Comparison of ENCODE assay signal across 8 cellular contexts in the genomic region with DNA sequence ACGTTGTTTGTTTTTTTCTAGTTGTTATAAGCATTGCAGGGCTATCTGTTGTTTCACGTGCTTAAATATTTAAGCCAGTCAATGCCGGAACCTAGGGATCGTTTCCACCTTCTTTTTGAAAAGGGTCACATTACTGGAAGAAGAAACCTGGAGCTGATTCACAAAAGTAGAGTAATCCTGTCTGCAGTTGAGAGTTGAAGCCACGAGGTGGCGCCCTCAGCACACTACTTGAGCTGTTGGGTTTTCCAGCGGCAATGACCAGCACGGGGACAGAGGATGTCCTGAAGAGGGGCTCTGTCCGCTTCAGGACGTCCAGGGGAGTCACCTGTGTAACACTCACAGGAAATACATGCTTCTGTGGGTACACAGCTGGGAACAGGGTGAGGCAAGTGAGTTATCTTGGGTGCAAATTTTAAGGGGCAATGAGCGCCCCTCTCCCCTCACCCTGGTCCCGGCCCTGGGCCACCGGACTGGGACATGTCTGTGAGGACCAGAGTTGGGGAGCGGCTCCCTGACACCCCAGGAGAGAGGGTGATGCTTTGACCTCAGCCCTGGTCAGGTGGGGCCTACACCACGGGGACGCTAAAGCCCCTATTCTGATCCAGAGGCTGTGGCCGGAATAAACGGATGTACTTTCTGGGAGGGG. TPM values are rescaled to one million over a fixed set of nuclear protein-coding genes. Genes with fewer than 3 reads are reported as not detected.
DNase-seq lines count a peak whose midpoint lies in the region; ATAC-seq and TF ChIP-seq lines count a peak whose summit lies in the region.

No MANE protein-coding gene starts in this region.

- no peak overlapping the region for H4K5ac ChIP-seq in mesendoderm (ENCODE audit: low read length)

- H3K9ac ChIP-seq in GM23248 (no peak overlapping the region), endodermal cell (ENCODE audit: extremely low read depth, low read length, poor library complexity, severe bottlenecking) (no peak overlapping the region), mesendoderm (ENCODE audit: low read length) (no peak overlapping the region)

- no peaks in the 10 kb centered on the region for H3K79me1 ChIP-seq in mesendoderm (ENCODE audit: low read length)

- H3K36me3 Mint-ChIP-seq in activated CD4-positive, alpha-beta memory T cell treated with anti-CD3 and anti-CD28 coated beads, Interleukin-2, amount 10 ng/mL, durations not matched to agents 7 days and 5 days (ENCODE audit: low read depth), result no peaks in the 10 kb centered on the region
- no peaks in the 10 kb centered on the region for H3K36me3 Mint-ChIP-seq in endodermal cell (ENCODE audit: low read depth)
- H3K36me3 Mint-ChIP-seq in stimulated activated naive B cell treated with anti-CD40 and anti-IgM and Interleukin-4, amounts not matched to agents 10 μg/mL and 1 μg/mL and 100 μg/mL, for 72 hours, result peaks cover 0 to 8% of the 10 kb centered on the region in 2 donors

- H3K4me1 Mint-ChIP-seq in activated CD4-positive, alpha-beta memory T cell treated with anti-CD3 and anti-CD28 coated beads, Interleukin-2, amount 10 ng/mL, durations not matched to agents 7 days and 5 days, result peaks cover 8% of the 10 kb centered on the region
- H3K4me1 Mint-ChIP-seq in endodermal cell, result peaks cover 6% of the 10 kb centered on the region
- peaks cover 40 to 75% of the 10 kb centered on the region in 2 donors for H3K4me1 Mint-ChIP-seq in stimulated activated naive B cell treated with anti-CD40 and anti-IgM and Interleukin-4, amounts not matched to agents 10 μg/mL and 1 μg/mL and 100 μg/mL, for 72 hours

- H2AK5ac ChIP-seq in mesendoderm (ENCODE audit: low read length), result no peak overlapping the region

- no peak overlapping the region for H3K4me3 Mint-ChIP-seq in activated CD4-positive, alpha-beta memory T cell treated with anti-CD3 and anti-CD28 coated beads, Interleukin-2, amount 10 ng/mL, durations not matched to agents 7 days and 5 days
- H3K4me3 Mint-ChIP-seq in endodermal cell, result no peak overlapping the region
- H3K4me3 Mint-ChIP-seq in stimulated activated naive B cell treated with anti-CD40 and anti-IgM and Interleukin-4, amounts not matched to agents 10 μg/mL and 1 μg/mL and 100 μg/mL, for 72 hours, result peak overlapping the region in 1 of 2 donors; percentile 49

- no peak overlapping the region for H2BK5ac ChIP-seq in mesendoderm (ENCODE audit: low read length)

- H3K23ac ChIP-seq in mesendoderm (ENCODE audit: low read length), result no peak overlapping the region

- no peaks in the 10 kb centered on the region for H3K36me3 ChIP-seq in GM23248 (ENCODE audit: low read depth)
- no peaks in the 10 kb centered on the region for H3K36me3 ChIP-seq in endodermal cell (ENCODE audit: control insufficient read depth, insufficient read depth, low read length)
- no peaks in the 10 kb centered on the region for H3K36me3 ChIP-seq in mesendoderm (ENCODE audit: control insufficient read depth, insufficient read depth, low read length)

- POLR2A ChIA-PET in activated CD4-positive, alpha-beta memory T cell treated with anti-CD3 and anti-CD28 coated beads, Interleukin-2, amount 10 ng/mL, durations not matched to agents 7 days and 5 days (lab: Charles Lee), result interaction anchor here (1.0 kb wide), 1 partner anchor 749 kb away, joined by 3 read pairs; no protein-coding TSS in a partner anchor

- no peaks in the 10 kb centered on the region for H3K9me2 ChIP-seq in GM23248 (ENCODE audit: insufficient read depth)

- no peak overlapping the region for H3K4ac ChIP-seq in mesendoderm (ENCODE audit: low read depth, low read length)

- 32 to 33% methylated on average over 18 of the region's 18 CpGs for WGBS in GM23248 (ENCODE audit: low coverage in 1 of 2, low lambda C conversion rate in 2 of 2, missing lambda C conversion rate in 2 of 2), 2 experiments
- 22 to 45% methylated on average over 8 to 18 of the region's 18 CpGs for WGBS in endodermal cell (ENCODE audit: insufficient coverage in 1 of 2, insufficient read length in 1 of 2), 2 experiments
- no CpG with 5 or more reads among the region's 18 CpGs for WGBS in mesendoderm (ENCODE audit: extremely low coverage, insufficient coverage, low lambda C conversion rate)

- no peak for DNase-seq in AG09319 (ENCODE audit: extremely low read depth, low read depth)
- peak; percentile 77 for DNase-seq in GM23248
- DNase-seq in NCI-H345 (lab: John Stamatoyannopoulos, UW), result peak; percentile 60
- peak; percentile 69 for DNase-seq in activated CD4-positive, alpha-beta memory T cell treated with anti-CD3 and anti-CD28 coated beads, Interleukin-2, amount 10 ng/mL, durations not matched to agents 7 days and 5 days
- peak; percentile 96 for DNase-seq in endodermal cell
- DNase-seq in mesendoderm, result peak; percentile 83
- DNase-seq in stimulated activated naive B cell treated with anti-CD40 and anti-IgM and Interleukin-4, amounts not matched to agents 10 μg/mL and 1 μg/mL and 100 μg/mL, for 72 hours, result peak; percentile 44

- no peak overlapping the region for H2AFZ ChIP-seq in GM23248

- no peak overlapping the region for H2BK15ac ChIP-seq in mesendoderm (replicated peaks; ENCODE audit: low read depth)

- H3K27me3 ChIP-seq in GM23248 (replicated peaks; ENCODE audit: insufficient read depth) (0 out of 2 replicates have a peak, but pooled peaks cover 5% of the 10 kb centered on the region), endodermal cell (ENCODE audit: control insufficient read depth, insufficient read depth, low read length, poor library complexity, severe bottlenecking) (peaks cover 32% of the 10 kb centered on the region), mesendoderm (ENCODE audit: insufficient read depth, low read length, poor library complexity) (no peaks in the 10 kb centered on the region)

- no peak overlapping the region for H3K18ac ChIP-seq in mesendoderm (ENCODE audit: low read length)

- no peak overlapping the region for H4K8ac ChIP-seq in mesendoderm (ENCODE audit: low read depth, low read length)

- H4K20me1 ChIP-seq in GM23248 (ENCODE audit: insufficient read depth), result no peaks in the 10 kb centered on the region

- H3K4me1 ChIP-seq in GM23248 (ENCODE audit: insufficient read depth) (peaks cover 11% of the 10 kb centered on the region; the same call in 1 of the 2 replicates), endodermal cell (ENCODE audit: control insufficient read depth, insufficient read depth, low read length) (no peaks in the 10 kb centered on the region), mesendoderm (ENCODE audit: control insufficient read depth, low read depth, low read length) (no peaks in the 10 kb centered on the region)

- peaks cover 6% of the 10 kb centered on the region; the same call in 1 of the 2 replicates for H3K79me2 ChIP-seq in GM23248 (ENCODE audit: insufficient read depth)
- H3K79me2 ChIP-seq in mesendoderm (ENCODE audit: control insufficient read depth, insufficient read depth, low read length), result no peaks in the 10 kb centered on the region

- H3K56ac ChIP-seq in mesendoderm (ENCODE audit: low read length), result no peak overlapping the region

- H3F3A ChIP-seq in GM23248 (ENCODE audit: insufficient read depth), result no peaks in the 10 kb centered on the region

- peak; percentile 89 for TF ChIP-seq CTCF in AG09319 (IDR thresholded peaks at IDR 0.05; ENCODE audit: low read depth, low read length)
- TF ChIP-seq CTCF in endodermal cell (conservative IDR thresholded peaks at IDR 0.05), result peak; percentile 93

- in situ Hi-C loops in GM23248 (cut with MboI), result loop anchor here (10.0 to 25.0 kb wide), 2 partner anchors 294 to 504 kb away; no protein-coding TSS in a partner anchor

- CTCF ChIA-PET in activated CD4-positive, alpha-beta memory T cell treated with anti-CD3 and anti-CD28 coated beads, Interleukin-2, amount 10 ng/mL, durations not matched to agents 7 days and 5 days (lab: Charles Lee), result interaction anchor here (0.6 to 4.6 kb wide), 35 partner anchors 9 to 861 kb away, joined by 3 to 125 read pairs (median 4); a partner anchor contains a TSS

- H3K27me3 Mint-ChIP-seq in activated CD4-positive, alpha-beta memory T cell treated with anti-CD3 and anti-CD28 coated beads, Interleukin-2, amount 10 ng/mL, durations not matched to agents 7 days and 5 days, result peaks cover 19% of the 10 kb centered on the region
- peaks cover 46% of the 10 kb centered on the region for H3K27me3 Mint-ChIP-seq in endodermal cell (ENCODE audit: insufficient read depth)
- H3K27me3 Mint-ChIP-seq in stimulated activated naive B cell treated with anti-CD40 and anti-IgM and Interleukin-4, amounts not matched to agents 10 μg/mL and 1 μg/mL and 100 μg/mL, for 72 hours, result peaks cover 14 to 18% of the 10 kb centered on the region in 2 donors

- no peaks in the 10 kb centered on the region for H3K9me3 Mint-ChIP-seq in activated CD4-positive, alpha-beta memory T cell treated with anti-CD3 and anti-CD28 coated beads, Interleukin-2, amount 10 ng/mL, durations not matched to agents 7 days and 5 days
- no peaks in the 10 kb centered on the region for H3K9me3 Mint-ChIP-seq in endodermal cell
- H3K9me3 Mint-ChIP-seq in stimulated activated naive B cell treated with anti-CD40 and anti-IgM and Interleukin-4, amounts not matched to agents 10 μg/mL and 1 μg/mL and 100 μg/mL, for 72 hours, result peaks cover 0 to 2% of the 10 kb centered on the region in 2 donors

- H3K9me3 ChIP-seq in GM23248 (ENCODE audit: low read depth) (no peaks in the 10 kb centered on the region), endodermal cell (ENCODE audit: control insufficient read depth, low read length) (no peaks in the 10 kb centered on the region)

- no peak for ATAC-seq in stimulated activated naive B cell treated with anti-CD40 and anti-IgM and Interleukin-4, amounts not matched to agents 10 μg/mL and 1 μg/mL and 100 μg/mL, for 72 hours (replicated peaks)
- no peak for ATAC-seq in HG02763 (IDR thresholded peaks at IDR 0.05; ENCODE audit: unreplicated experiment)

- H3K4me2 ChIP-seq in GM23248 (ENCODE audit: unreplicated experiment) (no peak overlapping the region), mesendoderm (ENCODE audit: low read length) (no peak overlapping the region)

- H3K4me3 ChIP-seq in GM23248, result no peak overlapping the region
- no peak overlapping the region for H3K4me3 ChIP-seq in endodermal cell (ENCODE audit: low read length)
- no peak overlapping the region for H3K4me3 ChIP-seq in mesendoderm (ENCODE audit: low read length)

- no peak overlapping the region for H3K27ac Mint-ChIP-seq in activated CD4-positive, alpha-beta memory T cell treated with anti-CD3 and anti-CD28 coated beads, Interleukin-2, amount 10 ng/mL, durations not matched to agents 7 days and 5 days
- no peak overlapping the region for H3K27ac Mint-ChIP-seq in endodermal cell
- peak overlapping the region; percentile 92 for H3K27ac Mint-ChIP-seq in stimulated activated naive B cell treated with anti-CD40 and anti-IgM and Interleukin-4, amounts not matched to agents 10 μg/mL and 1 μg/mL and 100 μg/mL, for 72 hours

- H3K27ac ChIP-seq in GM23248 (no peak overlapping the region), endodermal cell (ENCODE audit: low read depth, low read length) (no peak overlapping the region), mesendoderm (ENCODE audit: low read depth, low read length) (no peak overlapping the region)

- H2BK120ac ChIP-seq in mesendoderm (ENCODE audit: low read depth, low read length), result no peak overlapping the region

RNA-seq across cellular contexts. Expression of a gene that starts 26.3 kb away (rescaled TPM):
- total RNA-seq in GM23248 (2014; rRNA removed; shearing (Covaris generic)), result not detected in 2 replicates
- 0.05 TPM in 1 of 2 replicates, not detected in the other for polyA plus RNA-seq in GM23248 (2016; fragmentation: Nextera tagmentation; extraction: Ambion mirVana)
- total RNA-seq in activated CD4-positive, alpha-beta memory T cell treated with anti-CD3 and anti-CD28 coated beads, Interleukin-2, amount 10 ng/mL, durations not matched to agents 7 days and 5 days, result under 1 TPM in 1 of 2 experiments, not detected in 1; 0.08 TPM
- not detected for total RNA-seq in endodermal cell
- polyA plus RNA-seq in endodermal cell (2013, experiment 1 of 2), result 0.04 TPM
- not detected for polyA plus RNA-seq in endodermal cell (2013, experiment 2 of 2)
- under 0.01 TPM for polyA plus RNA-seq in mesendoderm (2013, experiment 1 of 2)
- polyA plus RNA-seq in mesendoderm (2013, experiment 2 of 2), result not detected

RNA-seq across cellular contexts. Expression of a gene that starts 53.5 kb away (rescaled TPM):
- 44.4 and 46.0 TPM in 2 replicates for total RNA-seq in GM23248 (2014; rRNA removed; shearing (Covaris generic))
- 41.9 and 42.4 TPM in 2 replicates for polyA plus RNA-seq in GM23248 (2016; fragmentation: Nextera tagmentation; extraction: Ambion mirVana)
- total RNA-seq in activated CD4-positive, alpha-beta memory T cell treated with anti-CD3 and anti-CD28 coated beads, Interleukin-2, amount 10 ng/mL, durations not matched to agents 7 days and 5 days, result under 1 TPM in 1 of 2 experiments, not detected in 1; 0.25 TPM
- total RNA-seq in endodermal cell, result 10 to 100 TPM; 10.3 to 14.1 TPM
- polyA plus RNA-seq in endodermal cell (2013, experiment 1 of 2), result 1.8 TPM
- polyA plus RNA-seq in endodermal cell (2013, experiment 2 of 2), result 1.3 TPM
- polyA plus RNA-seq in mesendoderm (2013, experiment 1 of 2), result 3.6 TPM
- polyA plus RNA-seq in mesendoderm (2013, experiment 2 of 2), result 3.5 TPM

Comparison
In these comparisons a context has a peak if more than half of its experiments do, and no peak if none do; other contexts are left out.
1. RNA of a gene that starts 53.5 kb away (total RNA-seq): 44.4 to 46.0 TPM in GM23248 and 10.3 to 14.1 TPM in endodermal cell; 0.25 TPM in activated CD4-positive, alpha-beta memory T cell treated with anti-CD3 and anti-CD28 coated beads, Interleukin-2, amount 10 ng/mL, durations not matched to agents 7 days and 5 days; every median in the first group is over 4 times any median in the second.